ENCODE assay signal across 15 cellular contexts in genomic region chr2:19883971-19884720, GRCh38. TPM values are rescaled to one million over a fixed set of nuclear protein-coding genes. Genes with fewer than 3 reads are reported as not detected.
DNase-seq lines count a peak whose midpoint lies in the region; ATAC-seq and TF ChIP-seq lines count a peak whose summit lies in the region.
"Had no signal": no experiment of that assay in that cellular context is flagged by ENCODE, and none has a peak within 500 bp of the region (broad histone marks: within the 10 kb centered on the region; RNA-seq: fewer than 3 reads in every experiment).

No MANE protein-coding gene starts in this region.

- no peak for ATAC-seq in CD4-positive, alpha-beta T cell (ENCODE audit: poor library complexity)
- no peak for ATAC-seq in activated CD8-positive, alpha-beta memory T cell treated with anti-CD3 and anti-CD28 coated beads, Interleukin-2, amount 10 ng/mL, durations not matched to agents 7 days and 5 days
- no peak for ATAC-seq in HG02852 (IDR thresholded peaks at IDR 0.05; ENCODE audit: unreplicated experiment)
- no peak for ATAC-seq in GM21529 (IDR thresholded peaks at IDR 0.05; ENCODE audit: unreplicated experiment)
- no peak for ATAC-seq in activated naive CD8-positive, alpha-beta T cell treated with anti-CD3 and anti-CD28 coated beads, Interleukin-2, amount 50 U/mL, for 24 hours

- H3K27me3 Mint-ChIP-seq in CD4-positive, alpha-beta T cell, result no peaks in the 10 kb centered on the region
- no peaks in the 10 kb centered on the region for H3K27me3 Mint-ChIP-seq in activated CD8-positive, alpha-beta memory T cell treated with anti-CD3 and anti-CD28 coated beads, Interleukin-2, amount 10 ng/mL, durations not matched to agents 7 days and 5 days
- no peaks in the 10 kb centered on the region for H3K27me3 Mint-ChIP-seq in activated naive CD8-positive, alpha-beta T cell treated with anti-CD3 and anti-CD28 coated beads, Interleukin-2, amount 50 U/mL, for 24 hours
- H3K27me3 Mint-ChIP-seq: IgD-negative memory B cell had no signal

- intact Hi-C loops in CD4-positive, alpha-beta T cell (cut with DNase I, micrococcal nuclease), result no loop called here

- TF ChIP-seq CTCF in CD4-positive, alpha-beta T cell (IDR thresholded peaks at IDR 0.05), result no peak

- H3K9me3 ChIP-seq in CD4-positive, alpha-beta T cell (ENCODE audit: control insufficient read depth, low read length), result no peaks in the 10 kb centered on the region

- H3K27ac ChIP-seq in CD4-positive, alpha-beta T cell (ENCODE audit: low read depth, low read length), result no peak overlapping the region
- H3K27ac ChIP-seq: SJSA1 had no signal

- H3K4me1 Mint-ChIP-seq in CD4-positive, alpha-beta T cell (ENCODE audit: low read depth), result no peaks in the 10 kb centered on the region
- no peaks in the 10 kb centered on the region for H3K4me1 Mint-ChIP-seq in activated CD8-positive, alpha-beta memory T cell treated with anti-CD3 and anti-CD28 coated beads, Interleukin-2, amount 10 ng/mL, durations not matched to agents 7 days and 5 days
- peaks cover 6% of the 10 kb centered on the region for H3K4me1 Mint-ChIP-seq in activated naive CD8-positive, alpha-beta T cell treated with anti-CD3 and anti-CD28 coated beads, Interleukin-2, amount 50 U/mL, for 24 hours
- H3K4me1 Mint-ChIP-seq: IgD-negative memory B cell had no signal

- H3K27ac Mint-ChIP-seq in CD4-positive, alpha-beta T cell, result peak overlapping the region; percentile 12
- H3K27ac Mint-ChIP-seq in activated CD8-positive, alpha-beta memory T cell treated with anti-CD3 and anti-CD28 coated beads, Interleukin-2, amount 10 ng/mL, durations not matched to agents 7 days and 5 days, result no peak overlapping the region
- no peak overlapping the region for H3K27ac Mint-ChIP-seq in activated naive CD8-positive, alpha-beta T cell treated with anti-CD3 and anti-CD28 coated beads, Interleukin-2, amount 50 U/mL, for 24 hours

- DNase-seq in CD4-positive, alpha-beta T cell, result no peak
- peak; percentile 31 for DNase-seq in activated CD8-positive, alpha-beta memory T cell treated with anti-CD3 and anti-CD28 coated beads, Interleukin-2, amount 10 ng/mL, durations not matched to agents 7 days and 5 days
- DNase-seq in mesenteric fat pad (ENCODE audit: low spot score), result peak; percentile 49
- peak; percentile 17 for DNase-seq in stimulated activated CD8-positive, alpha-beta memory T cell treated with anti-CD3 and anti-CD28 coated beads, Interleukin-4, amount 100 ng/mL, for 48 hours
- DNase-seq in activated naive CD8-positive, alpha-beta T cell treated with anti-CD3 and anti-CD28 coated beads, Interleukin-2, amount 50 U/mL, for 24 hours, result no peak
- DNase-seq: ACHN, DMS79, Kasumi-1, MM.1S, NCI-H187 treated with DMSO at 0.1 percent for 48 hours, NCI-H510A treated with DMSO at 0.1 percent for 48 hours had no signal

- POLR2A ChIA-PET in CD4-positive, alpha-beta T cell (lab: Charles Lee), result interaction anchor here (3.0 kb wide), 1 partner anchor 16 kb away, joined by 10 read pairs; no protein-coding TSS in a partner anchor

- H3K36me3 Mint-ChIP-seq in CD4-positive, alpha-beta T cell (ENCODE audit: low read depth), result peaks cover 5% of the 10 kb centered on the region
- H3K36me3 Mint-ChIP-seq in activated CD8-positive, alpha-beta memory T cell treated with anti-CD3 and anti-CD28 coated beads, Interleukin-2, amount 10 ng/mL, durations not matched to agents 7 days and 5 days, result peaks cover 1% of the 10 kb centered on the region
- peaks cover 6% of the 10 kb centered on the region for H3K36me3 Mint-ChIP-seq in activated naive CD8-positive, alpha-beta T cell treated with anti-CD3 and anti-CD28 coated beads, Interleukin-2, amount 50 U/mL, for 24 hours (ENCODE audit: low read depth)

- CTCF ChIA-PET in CD4-positive, alpha-beta T cell (lab: Charles Lee), result no interaction called here
- CTCF ChIA-PET in activated CD8-positive, alpha-beta memory T cell treated with anti-CD3 and anti-CD28 coated beads, Interleukin-2, amount 10 ng/mL, durations not matched to agents 7 days and 5 days (lab: Charles Lee), result interaction anchor here (1.5 kb wide), 1 partner anchor 13 kb away, joined by 3 read pairs; no protein-coding TSS in a partner anchor

- no peak overlapping the region for H3K4me3 Mint-ChIP-seq in CD4-positive, alpha-beta T cell
- H3K4me3 Mint-ChIP-seq in activated CD8-positive, alpha-beta memory T cell treated with anti-CD3 and anti-CD28 coated beads, Interleukin-2, amount 10 ng/mL, durations not matched to agents 7 days and 5 days, result no peak overlapping the region
- H3K4me3 Mint-ChIP-seq in activated naive CD8-positive, alpha-beta T cell treated with anti-CD3 and anti-CD28 coated beads, Interleukin-2, amount 50 U/mL, for 24 hours, result no peak overlapping the region
- H3K4me3 Mint-ChIP-seq: IgD-negative memory B cell had no signal

- H3K9me3 Mint-ChIP-seq in CD4-positive, alpha-beta T cell, result no peaks in the 10 kb centered on the region
- no peaks in the 10 kb centered on the region for H3K9me3 Mint-ChIP-seq in activated CD8-positive, alpha-beta memory T cell treated with anti-CD3 and anti-CD28 coated beads, Interleukin-2, amount 10 ng/mL, durations not matched to agents 7 days and 5 days (ENCODE audit: low read depth)
- no peaks in the 10 kb centered on the region for H3K9me3 Mint-ChIP-seq in activated naive CD8-positive, alpha-beta T cell treated with anti-CD3 and anti-CD28 coated beads, Interleukin-2, amount 50 U/mL, for 24 hours
- H3K9me3 Mint-ChIP-seq: IgD-negative memory B cell had no signal

- H3K27me3 ChIP-seq in CD4-positive, alpha-beta T cell (ENCODE audit: control insufficient read depth, insufficient read depth, low read length), result no peaks in the 10 kb centered on the region
- H3K27me3 ChIP-seq: SJSA1 had no signal

RNA-seq across cellular contexts. Expression of gene TTC32, which starts 17.6 kb away (rescaled TPM):
- total RNA-seq in CD4-positive, alpha-beta T cell, result 10 to 100 TPM; 53.1 to 54.2 TPM
- 10 to 100 TPM; 24.5 to 37.2 TPM for total RNA-seq in activated CD8-positive, alpha-beta memory T cell treated with anti-CD3 and anti-CD28 coated beads, Interleukin-2, amount 10 ng/mL, durations not matched to agents 7 days and 5 days
- 8.6 TPM for total RNA-seq in mesenteric fat pad

Comparison
In these comparisons a context has a peak if more than half of its experiments do, and no peak if none do; other contexts are left out.
1. DNase-seq: peak in activated CD8-positive, alpha-beta memory T cell treated with anti-CD3 and anti-CD28 coated beads, Interleukin-2, amount 10 ng/mL, durations not matched to agents 7 days and 5 days (single experiment), mesenteric fat pad (single experiment) and stimulated activated CD8-positive, alpha-beta memory T cell treated with anti-CD3 and anti-CD28 coated beads, Interleukin-4, amount 100 ng/mL, for 48 hours (single experiment); none in CD4-positive, alpha-beta T cell (0 of 10) and activated naive CD8-positive, alpha-beta T cell treated with anti-CD3 and anti-CD28 coated beads, Interleukin-2, amount 50 U/mL, for 24 hours (single experiment).